ENCODE assay signal across 25 cellular contexts in the genomic region with DNA sequence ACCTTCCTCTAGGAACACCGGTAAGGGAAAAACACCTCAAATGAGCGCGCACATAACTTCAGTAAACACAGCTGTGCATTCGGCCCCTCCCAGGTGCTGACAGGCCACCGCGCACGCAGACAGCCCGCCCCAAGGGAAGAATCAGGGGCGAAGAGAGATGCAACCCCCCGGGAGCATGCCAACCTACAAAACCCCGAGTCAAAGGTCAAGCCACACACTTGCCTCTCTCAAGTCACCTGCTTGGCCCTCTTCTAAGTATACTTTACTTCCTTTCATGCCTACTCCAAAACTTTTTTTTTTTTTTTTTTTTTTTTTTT. TPM values are rescaled to one million over a fixed set of nuclear protein-coding genes. Genes with fewer than 3 reads are reported as not detected.
DNase-seq lines count a peak whose midpoint lies in the region; ATAC-seq and TF ChIP-seq lines count a peak whose summit lies in the region.
"Had no signal": no experiment of that assay in that cellular context is flagged by ENCODE, and none has a peak within 500 bp of the region (broad histone marks: within the 10 kb centered on the region; RNA-seq: fewer than 3 reads in every experiment).

No MANE protein-coding gene starts in this region.

- CTCF ChIA-PET in activated CD4-positive, alpha-beta memory T cell treated with anti-CD3 and anti-CD28 coated beads, Interleukin-2, amount 10 ng/mL, durations not matched to agents 7 days and 5 days (lab: Charles Lee): interaction anchor here (0.6 kb wide), 1 partner anchor 236 kb away, joined by 4 read pairs; no protein-coding TSS in a partner anchor
- CTCF ChIA-PET in activated CD4-positive, alpha-beta memory T cell treated with anti-CD3 and anti-CD28 coated beads for 36 hours (lab: Charles Lee): interaction anchor here (1.3 to 1.7 kb wide), 2 partner anchors 48 to 204 kb away, joined by 4 read pairs; no protein-coding TSS in a partner anchor

- H3K9me3 Mint-ChIP-seq in activated CD4-positive, alpha-beta memory T cell treated with anti-CD3 and anti-CD28 coated beads, Interleukin-2, amount 10 ng/mL, durations not matched to agents 7 days and 5 days: peaks cover 7% of the 10 kb centered on the region
- peaks cover 12% of the 10 kb centered on the region for H3K9me3 Mint-ChIP-seq in activated CD4-positive, alpha-beta memory T cell treated with anti-CD3 and anti-CD28 coated beads for 36 hours
- peaks cover 0 to 8% (median 3%) of the 10 kb centered on the region in 5 experiments for H3K9me3 Mint-ChIP-seq in brain
- H3K9me3 Mint-ChIP-seq in progenitor cell of endocrine pancreas (ENCODE audit: low read depth): peaks cover 3% of the 10 kb centered on the region
- H3K9me3 Mint-ChIP-seq: activated T-cell treated with anti-CD3 and anti-CD28 coated beads, Interleukin-2, amount 50 U/mL, for 4 hours had no signal

- H3K4me3 Mint-ChIP-seq in activated CD4-positive, alpha-beta memory T cell treated with anti-CD3 and anti-CD28 coated beads, Interleukin-2, amount 10 ng/mL, durations not matched to agents 7 days and 5 days: peak overlapping the region; percentile 30
- no peak overlapping the region for H3K4me3 Mint-ChIP-seq in activated CD4-positive, alpha-beta memory T cell treated with anti-CD3 and anti-CD28 coated beads for 36 hours
- H3K4me3 Mint-ChIP-seq in brain: peak overlapping the region in 4 of 5 experiments; percentile 45 to 67 (median 54)
- H3K4me3 Mint-ChIP-seq in progenitor cell of endocrine pancreas (ENCODE audit: low read depth): peak overlapping the region; percentile 9
- H3K4me3 Mint-ChIP-seq: dendritic cell treated with granulocyte-macrophage colony-stimulating factor and Interleukin-4, amounts not matched to agents 40 ng/mL and 50 ng/mL, for 4 days had no signal

- TF ChIP-seq CTCF in brain (conservative IDR thresholded peaks at IDR 0.05) (no peak), progenitor cell of endocrine pancreas (IDR thresholded peaks at IDR 0.05; ENCODE audit: unreplicated experiment) (no peak), lower lobe of right lung (IDR thresholded peaks at IDR 0.05) (no peak)

- H3K27ac Mint-ChIP-seq in activated CD4-positive, alpha-beta memory T cell treated with anti-CD3 and anti-CD28 coated beads, Interleukin-2, amount 10 ng/mL, durations not matched to agents 7 days and 5 days: no peak overlapping the region
- no peak overlapping the region for H3K27ac Mint-ChIP-seq in activated CD4-positive, alpha-beta memory T cell treated with anti-CD3 and anti-CD28 coated beads for 36 hours
- H3K27ac Mint-ChIP-seq in brain (peak overlapping the region in 1 of 5 experiments; percentile 26), progenitor cell of endocrine pancreas (no peak overlapping the region)
- H3K27ac Mint-ChIP-seq: dendritic cell treated with granulocyte-macrophage colony-stimulating factor and Interleukin-4, amounts not matched to agents 40 ng/mL and 50 ng/mL, for 4 days; stimulated activated naive CD8-positive, alpha-beta T cell treated with anti-CD3 and anti-CD28 coated beads, Interleukin-15, amount 100 ng/mL, for 72 hours had no signal

- peaks cover 11% of the 10 kb centered on the region for H3K9me3 ChIP-seq in lower lobe of right lung
- H3K9me3 ChIP-seq: thyroid gland had no signal

- ATAC-seq in lower lobe of right lung (no peak), HG03175 (IDR thresholded peaks at IDR 0.05; ENCODE audit: unreplicated experiment) (no peak)
- ATAC-seq in stimulated activated naive CD8-positive, alpha-beta T cell treated with anti-CD3 and anti-CD28 coated beads, Interleukin-15, Interleukin-2, amounts not matched to agents 100 U/mL and 50 U/mL, for 24 hours: no peak
- ATAC-seq: activated T-cell treated with anti-CD3 and anti-CD28 coated beads, Interleukin-2, amount 50 U/mL, for 4 hours; heart right ventricle; Right ventricle myocardium inferior; stimulated activated naive CD8-positive, alpha-beta T cell treated with anti-CD3 and anti-CD28 coated beads, Interleukin-15, amount 100 ng/mL, for 72 hours had no signal

- peaks cover 15% of the 10 kb centered on the region for H3K27me3 Mint-ChIP-seq in activated CD4-positive, alpha-beta memory T cell treated with anti-CD3 and anti-CD28 coated beads, Interleukin-2, amount 10 ng/mL, durations not matched to agents 7 days and 5 days
- H3K27me3 Mint-ChIP-seq in activated CD4-positive, alpha-beta memory T cell treated with anti-CD3 and anti-CD28 coated beads for 36 hours: peaks cover 2% of the 10 kb centered on the region
- H3K27me3 Mint-ChIP-seq in brain: peaks cover 21% of the 10 kb centered on the region
- peaks cover 30% of the 10 kb centered on the region for H3K27me3 Mint-ChIP-seq in progenitor cell of endocrine pancreas

- no peak overlapping the region for H3K27ac ChIP-seq in lower lobe of right lung
- H3K27ac ChIP-seq: A549, esophagus squamous epithelium, heart right ventricle, PC-9, skin epidermis, thyroid gland had no signal

- no peak overlapping the region for H3K4me3 ChIP-seq in lower lobe of right lung
- H3K4me3 ChIP-seq: A549, esophagus squamous epithelium, heart right ventricle, PC-9, skin epidermis, thyroid gland had no signal

- DNase-seq in activated CD4-positive, alpha-beta memory T cell treated with anti-CD3 and anti-CD28 coated beads, Interleukin-2, amount 10 ng/mL, durations not matched to agents 7 days and 5 days: no peak
- DNase-seq in activated CD4-positive, alpha-beta memory T cell treated with anti-CD3 and anti-CD28 coated beads for 36 hours: no peak
- DNase-seq in DMS53 (lab: John Stamatoyannopoulos, UW): peak; percentile 75
- no peak for DNase-seq in progenitor cell of endocrine pancreas (ENCODE audit: low spot score, unreplicated experiment)
- no peak for DNase-seq in lower lobe of right lung
- DNase-seq in stimulated activated naive CD8-positive, alpha-beta T cell treated with anti-CD3 and anti-CD28 coated beads, Interleukin-15, Interleukin-2, amounts not matched to agents 100 U/mL and 50 U/mL, for 24 hours: no peak
- DNase-seq: activated CD4-positive, alpha-beta T cell treated with anti-CD3 and anti-CD28 coated beads for 48 hours; activated T-cell treated with anti-CD3 and anti-CD28 coated beads, Interleukin-2, amount 50 U/mL, for 4 hours; Caco-2; esophagus squamous epithelium; foreskin melanocyte; heart right ventricle; KBM-7; occipital lobe; PC-9; stimulated activated naive CD8-positive, alpha-beta T cell treated with anti-CD3 and anti-CD28 coated beads, Interleukin-15, amount 100 ng/mL, for 72 hours had no signal

- H3K36me3 ChIP-seq in lower lobe of right lung: no peaks in the 10 kb centered on the region
- H3K36me3 ChIP-seq: esophagus squamous epithelium, heart right ventricle, thyroid gland had no signal

- peaks cover 17% of the 10 kb centered on the region for H3K4me1 ChIP-seq in lower lobe of right lung

- intact Hi-C loops in activated CD4-positive, alpha-beta memory T cell treated with anti-CD3 and anti-CD28 coated beads for 36 hours (cut with micrococcal nuclease): loop anchor here (2.0 to 10.0 kb wide), 3 partner anchors 77 to 513 kb away; partner anchors contain the start of gene CCDC85C
- intact Hi-C loops in lower lobe of right lung (cut with DNase I): no loop called here

- peaks cover 14% of the 10 kb centered on the region for H3K4me1 Mint-ChIP-seq in activated CD4-positive, alpha-beta memory T cell treated with anti-CD3 and anti-CD28 coated beads, Interleukin-2, amount 10 ng/mL, durations not matched to agents 7 days and 5 days
- H3K4me1 Mint-ChIP-seq in activated CD4-positive, alpha-beta memory T cell treated with anti-CD3 and anti-CD28 coated beads for 36 hours (ENCODE audit: low read depth): peaks cover under 1% of the 10 kb centered on the region
- H3K4me1 Mint-ChIP-seq in brain (peaks cover 24% of the 10 kb centered on the region), progenitor cell of endocrine pancreas (ENCODE audit: low read depth) (peaks cover 1% of the 10 kb centered on the region)

- no peaks in the 10 kb centered on the region for H3K27me3 ChIP-seq in lower lobe of right lung (ENCODE audit: low read depth)
- H3K27me3 ChIP-seq: thyroid gland had no signal

- POLR2A ChIA-PET in activated CD4-positive, alpha-beta memory T cell treated with anti-CD3 and anti-CD28 coated beads, Interleukin-2, amount 10 ng/mL, durations not matched to agents 7 days and 5 days (lab: Charles Lee): no interaction called here
- POLR2A ChIA-PET in activated CD4-positive, alpha-beta memory T cell treated with anti-CD3 and anti-CD28 coated beads for 36 hours (lab: Charles Lee): no interaction called here

- H3K36me3 Mint-ChIP-seq in activated CD4-positive, alpha-beta memory T cell treated with anti-CD3 and anti-CD28 coated beads, Interleukin-2, amount 10 ng/mL, durations not matched to agents 7 days and 5 days (ENCODE audit: low read depth): peaks cover 4% of the 10 kb centered on the region
- no peaks in the 10 kb centered on the region for H3K36me3 Mint-ChIP-seq in activated CD4-positive, alpha-beta memory T cell treated with anti-CD3 and anti-CD28 coated beads for 36 hours
- H3K36me3 Mint-ChIP-seq in brain (no peaks in the 10 kb centered on the region), progenitor cell of endocrine pancreas (ENCODE audit: insufficient read depth) (no peaks in the 10 kb centered on the region)

RNA-seq across cellular contexts. Expression of gene CYP46A1, which starts 2.3 kb away (rescaled TPM):
- total RNA-seq in activated CD4-positive, alpha-beta memory T cell treated with anti-CD3 and anti-CD28 coated beads, Interleukin-2, amount 10 ng/mL, durations not matched to agents 7 days and 5 days: under 1 TPM; 0.13 to 0.23 TPM
- under 1 TPM; 0.19 to 0.21 TPM for total RNA-seq in activated CD4-positive, alpha-beta memory T cell treated with anti-CD3 and anti-CD28 coated beads for 36 hours
- 31.8 TPM for polyA plus RNA-seq in brain (ENCODE audit: insufficient read depth, low read depth, low replicate concordance)
- 2.9 and 3.9 TPM in 2 replicates for total RNA-seq in progenitor cell of endocrine pancreas
- 0.62 TPM for total RNA-seq in lower lobe of right lung
- total RNA-seq: PC-9 had no signal

RNA-seq across cellular contexts. Expression of gene HHIPL1, which starts 36.9 kb away (rescaled TPM):
- total RNA-seq in activated CD4-positive, alpha-beta memory T cell treated with anti-CD3 and anti-CD28 coated beads, Interleukin-2, amount 10 ng/mL, durations not matched to agents 7 days and 5 days: under 1 TPM; 0.08 to 0.10 TPM
- total RNA-seq in activated CD4-positive, alpha-beta memory T cell treated with anti-CD3 and anti-CD28 coated beads for 36 hours: under 1 TPM; 0.29 to 0.38 TPM
- polyA plus RNA-seq in brain (ENCODE audit: insufficient read depth, low read depth, low replicate concordance): 3.1 TPM
- 0.65 and 0.73 TPM in 2 replicates for total RNA-seq in progenitor cell of endocrine pancreas
- 1.6 TPM for total RNA-seq in lower lobe of right lung
- total RNA-seq: activated T-cell treated with anti-CD3 and anti-CD28 coated beads, Interleukin-2, amount 50 U/mL, for 4 hours; MCF 10A; T-helper 2 cell treated with Interferon-gamma antibody and Interleukin-4, amounts not matched to agents 100 ng/mL and 5 ng/mL, for 36 hours had no signal
